In genomic region chr4:100429616-100430015, GRCh38 we compare ENCODE assay signal across 23 cellular contexts.
DNase-seq lines count a peak whose midpoint lies in the region; ATAC-seq, FAIRE-seq and TF ChIP-seq lines count a peak whose summit lies in the region.
"Had no signal": no experiment of that assay in that cellular context is flagged by ENCODE, and none has a peak within 500 bp of the region (broad histone marks: within the 10 kb centered on the region; RNA-seq: fewer than 3 reads in every experiment).

No MANE protein-coding gene starts in this region.

- in situ Hi-C loops in HepG2 (cut with HindIII; ENCODE audit: extremely low pct_ligation_motif_present, low pct_unique_long_range_greater_than_20kb), result no loop called here

- TF ChIP-seq CTCF in HepG2 (CRISPR knock-in tag; IDR thresholded peaks at IDR 0.05) (no peak), right lobe of liver (IDR thresholded peaks at IDR 0.05) (no peak), Loucy (conservative IDR thresholded peaks at IDR 0.05; ENCODE audit: low read length) (no peak), hepatocyte (IDR thresholded peaks at IDR 0.05; ENCODE audit: poor library complexity) (no peak)

- FAIRE-seq in HepG2 (lab: Jason Lieb, UNC), result no peak
- FAIRE-seq: A549, D721Med, GM12891, GM19239 had no signal

- H3K27ac ChIP-seq in HepG2 (ENCODE audit: extremely low read length, insufficient read depth, low read length) (no peak overlapping the region), right lobe of liver (no peak overlapping the region), hepatocyte (no peak overlapping the region)
- H3K27ac ChIP-seq: 22Rv1; A549; BLaER1 treated with 17β-estradiol and CSF1 and Interleukin-3, amounts not matched to agents 10 nM and 100 nM; C4-2B had no signal

- no peak for TF ChIP-seq RAD21 in HepG2 (CRISPR knock-in tag; IDR thresholded peaks at IDR 0.05)

- POLR2A ChIA-PET in HepG2 (lab: Yijun Ruan, JAX), result no interaction called here

- TF ChIP-seq POLR2A in HepG2 (IDR thresholded peaks at IDR 0.05; ENCODE audit: insufficient read depth in 1 of 2, low read depth in 2 of 2, low read length in 2 of 2) (no peak), right lobe of liver (IDR thresholded peaks at IDR 0.05) (no peak)

- no peaks in the 10 kb centered on the region for H3K9me2 ChIP-seq in Loucy (replicated peaks; ENCODE audit: low read depth, low read length)
- no peaks in the 10 kb centered on the region for H3K9me2 ChIP-seq in hepatocyte (replicated peaks; ENCODE audit: insufficient read depth)

- WGBS in HepG2 (ENCODE audit: low lambda C conversion rate), result 18% methylated on average over 1 of the region's 1 CpG
- WGBS in right lobe of liver (ENCODE audit: insufficient coverage, low coverage, low lambda C conversion rate, missing lambda C conversion rate), result 72% methylated on average over 1 of the region's 1 CpG
- 90% methylated on average over 1 of the region's 1 CpG for WGBS in hepatocyte (ENCODE audit: low lambda C conversion rate, missing lambda C conversion rate)

- peaks cover 2% of the 10 kb centered on the region for H3K4me1 Mint-ChIP-seq in activated naive CD8-positive, alpha-beta T cell treated with anti-CD3 and anti-CD28 coated beads for 36 hours
- no peaks in the 10 kb centered on the region for H3K4me1 Mint-ChIP-seq in activated T-helper 1 cell treated with anti-CD3 and anti-CD28 coated beads, Interleukin-12 subunit alpha, Interleukin-12 subunit beta, Interleukin-2, Interleukin-4 antibody, amounts not matched to agents 30 ng/mL and 10 ng/mL and 1 ng/mL, durations not matched to agents 14 hours and 24 hours and 36 hours (ENCODE audit: low read depth)
- H3K4me1 Mint-ChIP-seq: B cell had no signal

- CTCF ChIA-PET in HepG2 (lab: Yijun Ruan, JAX; ENCODE audit: low intra/inter-chr PET ratio, low total read pairs), result no interaction called here

- H3K4me2 ChIP-seq in HepG2 (ENCODE audit: low read depth, low read length) (no peak overlapping the region), Loucy (ENCODE audit: low read depth, low read length, poor library complexity, severe bottlenecking) (peak overlapping the region; percentile 66), hepatocyte (no peak overlapping the region)
- H3K4me2 ChIP-seq: A549; BLaER1 treated with 17β-estradiol and CSF1 and Interleukin-3, amounts not matched to agents 10 nM and 100 nM had no signal

- H3K9me3 ChIP-seq in HepG2 (ENCODE audit: low read length) (no peaks in the 10 kb centered on the region), right lobe of liver (no peaks in the 10 kb centered on the region), Loucy (ENCODE audit: insufficient read depth, low read depth, low read length) (no peaks in the 10 kb centered on the region), hepatocyte (ENCODE audit: low read depth) (no peaks in the 10 kb centered on the region)
- H3K9me3 ChIP-seq: A549; BLaER1 treated with 17β-estradiol and CSF1 and Interleukin-3, amounts not matched to agents 10 nM and 100 nM; Caco-2 had no signal

- H3K79me2 ChIP-seq in HepG2 (ENCODE audit: insufficient read depth, low read length) (no peaks in the 10 kb centered on the region), Loucy (ENCODE audit: insufficient read depth, low read length) (no peaks in the 10 kb centered on the region), hepatocyte (no peaks in the 10 kb centered on the region)

- H3K4me3 ChIP-seq in HepG2 (replicated peaks in 1 of 3; ENCODE audit: insufficient read depth in 1 of 3, low read depth in 2 of 3, low read length in 3 of 3), result no peak overlapping the region
- no peak overlapping the region for H3K4me3 ChIP-seq in right lobe of liver
- peak overlapping the region; percentile 65 for H3K4me3 ChIP-seq in Loucy (ENCODE audit: low read length, poor library complexity, severe bottlenecking)
- H3K4me3 ChIP-seq in hepatocyte, result no peak overlapping the region
- H3K4me3 ChIP-seq: A549; BLaER1 treated with 17β-estradiol and CSF1 and Interleukin-3, amounts not matched to agents 10 nM and 100 nM had no signal

- no peak for DNase-seq in HepG2 (ENCODE audit: low spot score)
- DNase-seq in right lobe of liver, result no peak
- no peak for DNase-seq in activated naive CD8-positive, alpha-beta T cell treated with anti-CD3 and anti-CD28 coated beads for 36 hours
- DNase-seq in hepatocyte (ENCODE audit: low spot score), result no peak
- no peak for DNase-seq in activated T-helper 1 cell treated with anti-CD3 and anti-CD28 coated beads, Interleukin-12 subunit alpha, Interleukin-12 subunit beta, Interleukin-2, Interleukin-4 antibody, amounts not matched to agents 30 ng/mL and 10 ng/mL and 1 ng/mL, durations not matched to agents 14 hours and 24 hours and 36 hours (ENCODE audit: low spot score)
- DNase-seq: AML-193; Caco-2; Calu3; CD4-positive, alpha-beta T cell; CD8-positive, alpha-beta T cell; DMS79 treated with DMSO at 0.1 percent for 48 hours; EL; GDM1 had no signal

- no peaks in the 10 kb centered on the region for H3K36me3 ChIP-seq in HepG2 (replicated peaks in 1 of 2; ENCODE audit: control insufficient read depth in 1 of 2, insufficient read depth in 2 of 2, low read length in 2 of 2)
- H3K36me3 ChIP-seq in right lobe of liver, result no peaks in the 10 kb centered on the region
- no peaks in the 10 kb centered on the region for H3K36me3 ChIP-seq in Loucy (ENCODE audit: insufficient read depth, low read length)
- no peaks in the 10 kb centered on the region for H3K36me3 ChIP-seq in hepatocyte (replicated peaks; ENCODE audit: insufficient read depth, low read depth)
- H3K36me3 ChIP-seq: BLaER1 treated with 17β-estradiol and CSF1 and Interleukin-3, amounts not matched to agents 10 nM and 100 nM had no signal

- no peak overlapping the region for H3K4me3 Mint-ChIP-seq in activated naive CD8-positive, alpha-beta T cell treated with anti-CD3 and anti-CD28 coated beads for 36 hours
- H3K4me3 Mint-ChIP-seq in activated T-helper 1 cell treated with anti-CD3 and anti-CD28 coated beads, Interleukin-12 subunit alpha, Interleukin-12 subunit beta, Interleukin-2, Interleukin-4 antibody, amounts not matched to agents 30 ng/mL and 10 ng/mL and 1 ng/mL, durations not matched to agents 14 hours and 24 hours and 36 hours, result no peak overlapping the region
- H3K4me3 Mint-ChIP-seq: B cell; CD4-positive, alpha-beta T cell; CD8-positive, alpha-beta T cell had no signal

- intact Hi-C loops in HepG2 (cut with micrococcal nuclease; ENCODE audit: unreplicated experiment) (no loop called here), right lobe of liver (cut with DNase I) (no loop called here)
- intact Hi-C loops in activated T-helper 1 cell treated with anti-CD3 and anti-CD28 coated beads, Interleukin-12 subunit alpha, Interleukin-12 subunit beta, Interleukin-2, Interleukin-4 antibody, amounts not matched to agents 30 ng/mL and 10 ng/mL and 1 ng/mL, durations not matched to agents 14 hours and 24 hours and 36 hours (cut with micrococcal nuclease), result no loop called here

- H4K20me1 ChIP-seq in HepG2 (ENCODE audit: insufficient read depth, low read length) (no peaks in the 10 kb centered on the region), Loucy (ENCODE audit: insufficient read depth, low read length, poor library complexity, severe bottlenecking) (no peaks in the 10 kb centered on the region), hepatocyte (ENCODE audit: insufficient read depth, poor library complexity, severe bottlenecking) (no peaks in the 10 kb centered on the region)
- H4K20me1 ChIP-seq: BLaER1 treated with 17β-estradiol and CSF1 and Interleukin-3, amounts not matched to agents 10 nM and 100 nM had no signal

- no TSS peak for BruUV-seq in HepG2 (replicated peaks; lab: Mats Ljungman, UMichigan)

- H3K4me1 ChIP-seq in HepG2 (ENCODE audit: insufficient read depth, low read length) (no peaks in the 10 kb centered on the region), right lobe of liver (no peaks in the 10 kb centered on the region), Loucy (ENCODE audit: insufficient read depth, low read length, poor library complexity, severe bottlenecking) (peaks cover 35% of the 10 kb centered on the region), hepatocyte (ENCODE audit: insufficient read depth) (no peaks in the 10 kb centered on the region)
- H3K4me1 ChIP-seq: Caco-2 had no signal

- H3K9me3 Mint-ChIP-seq in activated naive CD8-positive, alpha-beta T cell treated with anti-CD3 and anti-CD28 coated beads for 36 hours, result no peaks in the 10 kb centered on the region
- peaks cover 6% of the 10 kb centered on the region for H3K9me3 Mint-ChIP-seq in activated T-helper 1 cell treated with anti-CD3 and anti-CD28 coated beads, Interleukin-12 subunit alpha, Interleukin-12 subunit beta, Interleukin-2, Interleukin-4 antibody, amounts not matched to agents 30 ng/mL and 10 ng/mL and 1 ng/mL, durations not matched to agents 14 hours and 24 hours and 36 hours
- H3K9me3 Mint-ChIP-seq: CD8-positive, alpha-beta T cell had no signal

- H3K9ac ChIP-seq in HepG2 (ENCODE audit: insufficient read depth, low read depth, low read length), result no peak overlapping the region
- H3K9ac ChIP-seq in Loucy (ENCODE audit: low read depth, low read length, poor library complexity, severe bottlenecking), result peak overlapping the region; percentile 37
- H3K9ac ChIP-seq: BLaER1 treated with 17β-estradiol and CSF1 and Interleukin-3, amounts not matched to agents 10 nM and 100 nM had no signal

- peaks cover 3% of the 10 kb centered on the region for H3K27me3 Mint-ChIP-seq in activated naive CD8-positive, alpha-beta T cell treated with anti-CD3 and anti-CD28 coated beads for 36 hours
- no peaks in the 10 kb centered on the region for H3K27me3 Mint-ChIP-seq in activated T-helper 1 cell treated with anti-CD3 and anti-CD28 coated beads, Interleukin-12 subunit alpha, Interleukin-12 subunit beta, Interleukin-2, Interleukin-4 antibody, amounts not matched to agents 30 ng/mL and 10 ng/mL and 1 ng/mL, durations not matched to agents 14 hours and 24 hours and 36 hours (ENCODE audit: insufficient read depth)
- H3K27me3 Mint-ChIP-seq: CD4-positive, alpha-beta T cell had no signal

- peaks cover 6% of the 10 kb centered on the region; the same call in 1 of the 2 replicates for H3F3A ChIP-seq in Loucy (ENCODE audit: low read depth)

- ATAC-seq in HepG2 (no peak), right lobe of liver (no peak), SK-N-SH treated with all-trans-retinoic acid at 6 μM for 48 hours (no peak)
- ATAC-seq: A549; CD8-positive, alpha-beta T cell had no signal

- no peaks in the 10 kb centered on the region for H3K27me3 ChIP-seq in HepG2 (ENCODE audit: control insufficient read depth in 1 of 2, insufficient read depth in 2 of 2, low read length in 2 of 2)
- H3K27me3 ChIP-seq in right lobe of liver, result no peaks in the 10 kb centered on the region
- H3K27me3 ChIP-seq in Loucy (ENCODE audit: insufficient read depth, low read length, poor library complexity, severe bottlenecking), result no peaks in the 10 kb centered on the region
- no peaks in the 10 kb centered on the region for H3K27me3 ChIP-seq in hepatocyte
- H3K27me3 ChIP-seq: BLaER1 treated with 17β-estradiol and CSF1 and Interleukin-3, amounts not matched to agents 10 nM and 100 nM had no signal

- H2AFZ ChIP-seq in HepG2 (ENCODE audit: low read length), result no peak overlapping the region
- no peak overlapping the region for H2AFZ ChIP-seq in Loucy (ENCODE audit: low read length)
- H2AFZ ChIP-seq in hepatocyte, result no peak overlapping the region

- no peak overlapping the region for H3K27ac Mint-ChIP-seq in activated naive CD8-positive, alpha-beta T cell treated with anti-CD3 and anti-CD28 coated beads for 36 hours
- no peak overlapping the region for H3K27ac Mint-ChIP-seq in activated T-helper 1 cell treated with anti-CD3 and anti-CD28 coated beads, Interleukin-12 subunit alpha, Interleukin-12 subunit beta, Interleukin-2, Interleukin-4 antibody, amounts not matched to agents 30 ng/mL and 10 ng/mL and 1 ng/mL, durations not matched to agents 14 hours and 24 hours and 36 hours
- H3K27ac Mint-ChIP-seq: B cell; CD4-positive, alpha-beta T cell; CD8-positive, alpha-beta T cell had no signal

- no peaks in the 10 kb centered on the region for H3K36me3 Mint-ChIP-seq in activated naive CD8-positive, alpha-beta T cell treated with anti-CD3 and anti-CD28 coated beads for 36 hours
- no peaks in the 10 kb centered on the region for H3K36me3 Mint-ChIP-seq in activated T-helper 1 cell treated with anti-CD3 and anti-CD28 coated beads, Interleukin-12 subunit alpha, Interleukin-12 subunit beta, Interleukin-2, Interleukin-4 antibody, amounts not matched to agents 30 ng/mL and 10 ng/mL and 1 ng/mL, durations not matched to agents 14 hours and 24 hours and 36 hours (ENCODE audit: low read depth)
- H3K36me3 Mint-ChIP-seq: CD8-positive, alpha-beta T cell had no signal

- TF ChIP-seq EP300 in HepG2 (IDR thresholded peaks at IDR 0.05; ENCODE audit: low read depth in 2 of 2, low read length in 2 of 2) (no peak), HepG2 (CRISPR knock-in tag; IDR thresholded peaks at IDR 0.05; ENCODE audit: borderline replicate concordance) (no peak)
